Comparison of ENCODE assay signal across 9 cellular contexts in genomic region chr3:167913218-167913902, GRCh38.
DNase-seq lines count a peak whose midpoint lies in the region; ATAC-seq and TF ChIP-seq lines count a peak whose summit lies in the region.
"Had no signal": no experiment of that assay in that cellular context is flagged by ENCODE, and none has a peak within 500 bp of the region (broad histone marks: within the 10 kb centered on the region; RNA-seq: fewer than 3 reads in every experiment).

No MANE protein-coding gene starts in this region.

- in situ Hi-C loops in gastrocnemius medialis (cut with MboI; ENCODE audit: low sequenced_read_pairs in 4 of 4), result no loop called here

- H3K9me3 ChIP-seq in cardiac muscle cell (ENCODE audit: low read depth) (no peaks in the 10 kb centered on the region), uterus (no peaks in the 10 kb centered on the region), gastrocnemius medialis (no peaks in the 10 kb centered on the region)

- H3K4me3 ChIP-seq in cardiac muscle cell (no peak overlapping the region), epithelial cell of esophagus (ENCODE audit: low read length) (no peak overlapping the region), uterus (no peak overlapping the region), gastrocnemius medialis (no peak overlapping the region)

- peak; percentile 16 for TF ChIP-seq CTCF in cardiac muscle cell (IDR thresholded peaks at IDR 0.05; ENCODE audit: low read depth, low read length)
- no peak for TF ChIP-seq CTCF in epithelial cell of esophagus (IDR thresholded peaks at IDR 0.05; ENCODE audit: insufficient read depth, low read depth, low read length, missing control alignments)
- TF ChIP-seq CTCF in uterus (IDR thresholded peaks at IDR 0.05), result no peak
- no peak for TF ChIP-seq CTCF in gastrocnemius medialis (IDR thresholded peaks at IDR 0.05 in 4 of 5, conservative IDR thresholded peaks at IDR 0.05 in 1 of 5)

- H3K27ac ChIP-seq in cardiac muscle cell (no peak overlapping the region), uterus (peak overlapping the region; percentile 0 to 61), gastrocnemius medialis (no peak overlapping the region)

- ATAC-seq in Right ventricle myocardium inferior, result no peak
- no peak for ATAC-seq in HG02973 (IDR thresholded peaks at IDR 0.05; ENCODE audit: unreplicated experiment)
- no peak for ATAC-seq in GM21360 (IDR thresholded peaks at IDR 0.05; ENCODE audit: unreplicated experiment)
- ATAC-seq in gastrocnemius medialis, result no peak

- DNase-seq in cardiac muscle cell (ENCODE audit: low read depth in 1 of 2, low spot score in 1 of 2), result peak; percentile 35 to 78
- DNase-seq in Right ventricle myocardium inferior (ENCODE audit: missing footprints), result no peak
- peak; percentile 68 for DNase-seq in NOMO-1 treated with DMSO at 0.1 percent for 48 hours (lab: John Stamatoyannopoulos, UW; ENCODE audit: unreplicated experiment)
- peak; percentile 16 for DNase-seq in epithelial cell of esophagus (ENCODE audit: low read depth)
- DNase-seq in uterus, result peak in 1 of 2 donors; percentile 31
- no peak for DNase-seq in gastrocnemius medialis
- DNase-seq: CD4-positive, CD25-positive, alpha-beta regulatory T cell had no signal

- TF ChIP-seq POLR2A in uterus (IDR thresholded peaks at IDR 0.05) (no peak), gastrocnemius medialis (IDR thresholded peaks at IDR 0.05) (no peak)

- intact Hi-C loops in Right ventricle myocardium inferior (cut with DNase I) (no loop called here), uterus (cut with DNase I; ENCODE audit: low total_unique reads) (no loop called here), gastrocnemius medialis (cut with DNase I; ENCODE audit: low total_unique reads) (no loop called here)

- no peaks in the 10 kb centered on the region for H3K36me3 ChIP-seq in cardiac muscle cell
- no peaks in the 10 kb centered on the region for H3K36me3 ChIP-seq in uterus
- H3K36me3 ChIP-seq in gastrocnemius medialis, result no peaks in the 10 kb centered on the region

- H3K4me1 ChIP-seq in cardiac muscle cell (ENCODE audit: low read depth) (peaks cover 17% of the 10 kb centered on the region), uterus (no peaks in the 10 kb centered on the region), gastrocnemius medialis (no peaks in the 10 kb centered on the region)

- no peaks in the 10 kb centered on the region for H3K27me3 ChIP-seq in cardiac muscle cell
- no peaks in the 10 kb centered on the region for H3K27me3 ChIP-seq in uterus
- H3K27me3 ChIP-seq in gastrocnemius medialis, result no peaks in the 10 kb centered on the region

Comparison
In these comparisons a context has a peak if more than half of its experiments do, and no peak if none do; other contexts are left out.
1. DNase-seq: peak in cardiac muscle cell (2 of 2), NOMO-1 treated with DMSO at 0.1 percent for 48 hours (single experiment) and epithelial cell of esophagus (single experiment); none in Right ventricle myocardium inferior (single experiment) and gastrocnemius medialis (0 of 2).
2. H3K27ac ChIP-seq: peak in uterus (2 of 2); none in cardiac muscle cell (single experiment) and gastrocnemius medialis (0 of 4).